Comparison of ENCODE assay signal across 1 cellular context in genomic region chr17:80705988-80706387, GRCh38.
TF ChIP-seq lines count a peak whose summit lies in the region.

No MANE protein-coding gene starts in this region.

TF ChIP-seq in HEK293, 187 proteins besides CTCF, POLR2A, EP300 and RAD21 (continued from another document):
- TF ChIP-seq INSM2 (tag by site-specific recombination; IDR thresholded peaks at IDR 0.05) (no peak), ZNF777 (tag by site-specific recombination; IDR thresholded peaks at IDR 0.05; ENCODE audit: borderline replicate concordance) (no peak), GLIS1 (tag by site-specific recombination; IDR thresholded peaks at IDR 0.05) (no peak), ZNF639 (tag by site-specific recombination; IDR thresholded peaks at IDR 0.05) (no peak), ZNF133 (tag by site-specific recombination; IDR thresholded peaks at IDR 0.05) (no peak), ZNF175 (tag by site-specific recombination; IDR thresholded peaks at IDR 0.05) (no peak), SP7 (tag by site-specific recombination; IDR thresholded peaks at IDR 0.05) (no peak), ZNF174 (tag by site-specific recombination; IDR thresholded peaks at IDR 0.05) (no peak)
